Comparison of ENCODE assay signal across 16 cellular contexts in the genomic region with DNA sequence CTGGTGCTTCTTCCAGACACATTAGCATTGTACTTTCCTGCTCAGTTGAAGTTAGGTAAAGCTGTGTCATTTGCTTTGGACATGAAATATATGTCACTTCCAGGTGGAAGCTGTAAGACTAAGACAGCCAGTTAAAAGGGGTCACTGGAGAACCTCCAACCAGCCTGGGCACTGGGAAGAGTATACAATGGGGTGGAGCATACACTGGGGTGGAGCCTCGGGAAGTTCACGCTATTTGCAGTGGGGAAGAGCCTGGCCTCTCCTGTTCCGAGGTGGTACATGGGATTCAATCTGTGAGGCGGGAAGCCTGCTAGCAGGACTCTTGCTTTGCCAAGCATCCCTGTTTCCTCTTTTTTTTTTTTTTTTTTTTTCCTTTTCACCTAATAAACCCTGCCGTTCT.
A peak's percentile ranks its signal among the peaks of the same experiment; 100 is the strongest.
DNase-seq lines count a peak whose midpoint lies in the region; ATAC-seq and TF ChIP-seq lines count a peak whose summit lies in the region.
"Had no signal": no experiment of that assay in that cellular context is flagged by ENCODE, and none has a peak within 500 bp of the region (broad histone marks: within the 10 kb centered on the region; RNA-seq: fewer than 3 reads in every experiment).

No MANE protein-coding gene starts in this region.

- H3K9me3 Mint-ChIP-seq in WTC11: peaks cover 14% of the 10 kb centered on the region
- no peaks in the 10 kb centered on the region for H3K9me3 Mint-ChIP-seq in stimulated activated naive CD8-positive, alpha-beta T cell treated with anti-CD3 and anti-CD28 coated beads, Interleukin-15, amount 100 ng/mL, for 72 hours
- no peaks in the 10 kb centered on the region for H3K9me3 Mint-ChIP-seq in stimulated activated memory B cell treated with anti-CD40 and anti-IgM and Interleukin-4, amounts not matched to agents 10 μg/mL and 1 μg/mL and 100 μg/mL, for 72 hours
- H3K9me3 Mint-ChIP-seq: CD4-positive, CD25-positive, alpha-beta regulatory T cell; HFFc6; IgD-negative memory B cell had no signal

- no peaks in the 10 kb centered on the region for H3K36me3 Mint-ChIP-seq in WTC11
- no peaks in the 10 kb centered on the region for H3K36me3 Mint-ChIP-seq in stimulated activated memory B cell treated with anti-CD40 and anti-IgM and Interleukin-4, amounts not matched to agents 10 μg/mL and 1 μg/mL and 100 μg/mL, for 72 hours
- H3K36me3 Mint-ChIP-seq: CD4-positive, CD25-positive, alpha-beta regulatory T cell; IgD-negative memory B cell had no signal

- DNase-seq in ELR (ENCODE audit: low read depth) (peak; percentile 10), WTC11 (ENCODE audit: low spot score) (no peak), left kidney (ENCODE audit: low read depth, low spot score) (peak; percentile 65)
- DNase-seq in stimulated activated naive CD8-positive, alpha-beta T cell treated with anti-CD3 and anti-CD28 coated beads, Interleukin-15, amount 100 ng/mL, for 72 hours: no peak
- DNase-seq: Caco-2; CD4-positive, CD25-positive, alpha-beta regulatory T cell; GF-D8; GM23248; H7; HFFc6; KBM-7 had no signal

- CTCF ChIA-PET in WTC11 (lab: Charles Lee): no interaction called here

- peak; percentile 78 for ATAC-seq in WTC11
- ATAC-seq in stimulated activated naive CD8-positive, alpha-beta T cell treated with anti-CD3 and anti-CD28 coated beads, Interleukin-15, amount 100 ng/mL, for 72 hours: no peak
- no peak for ATAC-seq in stimulated activated memory B cell treated with anti-CD40 and anti-IgM and Interleukin-4, amounts not matched to agents 10 μg/mL and 1 μg/mL and 100 μg/mL, for 72 hours
- no peak for ATAC-seq in GM19035 (IDR thresholded peaks at IDR 0.05; ENCODE audit: unreplicated experiment)
- ATAC-seq: HCT116 had no signal

- H3K4me3 Mint-ChIP-seq in WTC11: no peak overlapping the region
- no peak overlapping the region for H3K4me3 Mint-ChIP-seq in stimulated activated naive CD8-positive, alpha-beta T cell treated with anti-CD3 and anti-CD28 coated beads, Interleukin-15, amount 100 ng/mL, for 72 hours
- no peak overlapping the region for H3K4me3 Mint-ChIP-seq in stimulated activated memory B cell treated with anti-CD40 and anti-IgM and Interleukin-4, amounts not matched to agents 10 μg/mL and 1 μg/mL and 100 μg/mL, for 72 hours
- H3K4me3 Mint-ChIP-seq: B cell; CD4-positive, CD25-positive, alpha-beta regulatory T cell; HFFc6; IgD-negative memory B cell had no signal

- peaks cover 16% of the 10 kb centered on the region for H3K4me1 Mint-ChIP-seq in WTC11
- H3K4me1 Mint-ChIP-seq in stimulated activated naive CD8-positive, alpha-beta T cell treated with anti-CD3 and anti-CD28 coated beads, Interleukin-15, amount 100 ng/mL, for 72 hours: no peaks in the 10 kb centered on the region
- H3K4me1 Mint-ChIP-seq in stimulated activated memory B cell treated with anti-CD40 and anti-IgM and Interleukin-4, amounts not matched to agents 10 μg/mL and 1 μg/mL and 100 μg/mL, for 72 hours: no peaks in the 10 kb centered on the region
- H3K4me1 Mint-ChIP-seq: B cell; CD4-positive, CD25-positive, alpha-beta regulatory T cell; IgD-negative memory B cell had no signal

- H3K27me3 Mint-ChIP-seq in WTC11 (ENCODE audit: low read depth): no peaks in the 10 kb centered on the region
- peaks cover 3% of the 10 kb centered on the region for H3K27me3 Mint-ChIP-seq in stimulated activated naive CD8-positive, alpha-beta T cell treated with anti-CD3 and anti-CD28 coated beads, Interleukin-15, amount 100 ng/mL, for 72 hours
- H3K27me3 Mint-ChIP-seq in stimulated activated memory B cell treated with anti-CD40 and anti-IgM and Interleukin-4, amounts not matched to agents 10 μg/mL and 1 μg/mL and 100 μg/mL, for 72 hours: no peaks in the 10 kb centered on the region
- H3K27me3 Mint-ChIP-seq: B cell had no signal

- no peak overlapping the region for H3K27ac Mint-ChIP-seq in WTC11
- no peak overlapping the region for H3K27ac Mint-ChIP-seq in stimulated activated naive CD8-positive, alpha-beta T cell treated with anti-CD3 and anti-CD28 coated beads, Interleukin-15, amount 100 ng/mL, for 72 hours
- no peak overlapping the region for H3K27ac Mint-ChIP-seq in stimulated activated memory B cell treated with anti-CD40 and anti-IgM and Interleukin-4, amounts not matched to agents 10 μg/mL and 1 μg/mL and 100 μg/mL, for 72 hours
- H3K27ac Mint-ChIP-seq: B cell, HFFc6 had no signal

- no peak for TF ChIP-seq CTCF in WTC11 (IDR thresholded peaks at IDR 0.05)

- POLR2A ChIA-PET in WTC11 (lab: Charles Lee): no interaction called here

TF ChIP-seq in WTC11, 78 proteins besides CTCF, POLR2A, EP300 and RAD21 (continues in another document):
- no peak for TF ChIP-seq SP1 (CRISPR knock-in tag; conservative IDR thresholded peaks at IDR 0.05)
- no peak for TF ChIP-seq STAT6 (CRISPR knock-in tag; conservative IDR thresholded peaks at IDR 0.05; ENCODE audit: low read depth)
- no peak for TF ChIP-seq TP53 (CRISPR knock-in tag; IDR thresholded peaks at IDR 0.05)
- TF ChIP-seq, protein P1, sequence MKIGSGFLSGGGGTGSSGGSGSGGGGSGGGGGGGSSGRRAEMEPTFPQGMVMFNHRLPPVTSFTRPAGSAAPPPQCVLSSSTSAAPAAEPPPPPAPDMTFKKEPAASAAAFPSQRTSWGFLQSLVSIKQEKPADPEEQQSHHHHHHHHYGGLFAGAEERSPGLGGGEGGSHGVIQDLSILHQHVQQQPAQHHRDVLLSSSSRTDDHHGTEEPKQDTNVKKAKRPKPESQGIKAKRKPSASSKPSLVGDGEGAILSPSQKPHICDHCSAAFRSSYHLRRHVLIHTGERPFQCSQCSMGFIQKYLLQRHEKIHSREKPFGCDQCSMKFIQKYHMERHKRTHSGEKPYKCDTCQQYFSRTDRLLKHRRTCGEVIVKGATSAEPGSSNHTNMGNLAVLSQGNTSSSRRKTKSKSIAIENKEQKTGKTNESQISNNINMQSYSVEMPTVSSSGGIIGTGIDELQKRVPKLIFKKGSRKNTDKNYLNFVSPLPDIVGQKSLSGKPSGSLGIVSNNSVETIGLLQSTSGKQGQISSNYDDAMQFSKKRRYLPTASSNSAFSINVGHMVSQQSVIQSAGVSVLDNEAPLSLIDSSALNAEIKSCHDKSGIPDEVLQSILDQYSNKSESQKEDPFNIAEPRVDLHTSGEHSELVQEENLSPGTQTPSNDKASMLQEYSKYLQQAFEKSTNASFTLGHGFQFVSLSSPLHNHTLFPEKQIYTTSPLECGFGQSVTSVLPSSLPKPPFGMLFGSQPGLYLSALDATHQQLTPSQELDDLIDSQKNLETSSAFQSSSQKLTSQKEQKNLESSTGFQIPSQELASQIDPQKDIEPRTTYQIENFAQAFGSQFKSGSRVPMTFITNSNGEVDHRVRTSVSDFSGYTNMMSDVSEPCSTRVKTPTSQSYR (CRISPR knock-in tag; IDR thresholded peaks at IDR 0.05): no peak
- TF ChIP-seq TEAD1 (CRISPR knock-in tag; IDR thresholded peaks at IDR 0.05): no peak
- TF ChIP-seq, protein P2, sequence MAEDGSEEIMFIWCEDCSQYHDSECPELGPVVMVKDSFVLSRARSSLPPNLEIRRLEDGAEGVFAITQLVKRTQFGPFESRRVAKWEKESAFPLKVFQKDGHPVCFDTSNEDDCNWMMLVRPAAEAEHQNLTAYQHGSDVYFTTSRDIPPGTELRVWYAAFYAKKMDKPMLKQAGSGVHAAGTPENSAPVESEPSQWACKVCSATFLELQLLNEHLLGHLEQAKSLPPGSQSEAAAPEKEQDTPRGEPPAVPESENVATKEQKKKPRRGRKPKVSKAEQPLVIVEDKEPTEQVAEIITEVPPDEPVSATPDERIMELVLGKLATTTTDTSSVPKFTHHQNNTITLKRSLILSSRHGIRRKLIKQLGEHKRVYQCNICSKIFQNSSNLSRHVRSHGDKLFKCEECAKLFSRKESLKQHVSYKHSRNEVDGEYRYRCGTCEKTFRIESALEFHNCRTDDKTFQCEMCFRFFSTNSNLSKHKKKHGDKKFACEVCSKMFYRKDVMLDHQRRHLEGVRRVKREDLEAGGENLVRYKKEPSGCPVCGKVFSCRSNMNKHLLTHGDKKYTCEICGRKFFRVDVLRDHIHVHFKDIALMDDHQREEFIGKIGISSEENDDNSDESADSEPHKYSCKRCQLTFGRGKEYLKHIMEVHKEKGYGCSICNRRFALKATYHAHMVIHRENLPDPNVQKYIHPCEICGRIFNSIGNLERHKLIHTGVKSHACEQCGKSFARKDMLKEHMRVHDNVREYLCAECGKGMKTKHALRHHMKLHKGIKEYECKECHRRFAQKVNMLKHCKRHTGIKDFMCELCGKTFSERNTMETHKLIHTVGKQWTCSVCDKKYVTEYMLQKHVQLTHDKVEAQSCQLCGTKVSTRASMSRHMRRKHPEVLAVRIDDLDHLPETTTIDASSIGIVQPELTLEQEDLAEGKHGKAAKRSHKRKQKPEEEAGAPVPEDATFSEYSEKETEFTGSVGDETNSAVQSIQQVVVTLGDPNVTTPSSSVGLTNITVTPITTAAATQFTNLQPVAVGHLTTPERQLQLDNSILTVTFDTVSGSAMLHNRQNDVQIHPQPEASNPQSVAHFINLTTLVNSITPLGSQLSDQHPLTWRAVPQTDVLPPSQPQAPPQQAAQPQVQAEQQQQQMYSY (CRISPR knock-in tag; IDR thresholded peaks at IDR 0.05): no peak

Comparison
In these comparisons a context has a peak if more than half of its experiments do, and no peak if none do; other contexts are left out.
1. DNase-seq: peak in ELR (single experiment) and left kidney (single experiment); none in WTC11 (single experiment) and stimulated activated naive CD8-positive, alpha-beta T cell treated with anti-CD3 and anti-CD28 coated beads, Interleukin-15, amount 100 ng/mL, for 72 hours (0 of 2).